ENCODE assay signal across 8 cellular contexts in the genomic region with DNA sequence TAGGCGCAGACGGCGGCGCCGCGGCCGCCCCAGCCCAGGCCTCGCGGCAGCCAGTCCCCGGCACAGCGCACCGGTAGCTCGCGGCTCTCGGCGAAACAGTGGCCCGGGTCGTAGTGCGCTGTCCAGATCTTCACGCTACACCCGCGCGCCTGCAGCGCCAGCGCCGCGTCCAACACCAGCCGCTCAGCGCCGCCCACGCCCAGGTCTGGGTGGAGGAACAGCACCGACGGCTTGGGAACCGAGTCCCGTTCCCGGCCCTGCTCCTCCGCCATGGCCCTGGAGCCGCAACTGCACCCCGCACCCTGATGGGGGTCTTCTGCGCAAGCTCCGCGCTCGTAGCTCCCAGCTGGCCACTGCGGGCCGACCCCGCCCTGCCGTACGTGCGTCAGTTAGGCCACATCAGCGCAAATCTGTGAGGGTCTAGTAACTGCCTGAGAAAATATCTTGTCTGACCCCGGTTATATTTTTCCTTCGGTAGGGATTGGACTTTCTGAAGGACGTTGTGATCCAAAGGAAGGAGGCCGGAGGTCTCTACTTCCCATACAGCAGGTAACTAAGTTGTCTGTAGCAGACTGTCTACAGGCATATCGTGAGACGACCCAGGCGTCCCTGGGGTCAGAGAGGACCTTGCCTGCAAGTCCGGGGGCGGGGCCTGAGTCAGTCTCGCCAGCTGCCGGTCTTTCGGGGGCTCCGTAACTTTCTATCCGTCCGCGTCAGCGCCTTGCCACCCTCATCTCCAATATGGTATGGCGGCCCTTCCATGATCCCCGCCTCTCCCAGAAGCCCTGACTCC. TPM values are rescaled to one million over a fixed set of nuclear protein-coding genes. Genes with fewer than 3 reads are reported as not detected.
DNase-seq lines count a peak whose midpoint lies in the region; ATAC-seq and TF ChIP-seq lines count a peak whose summit lies in the region.

A gene with protein sequence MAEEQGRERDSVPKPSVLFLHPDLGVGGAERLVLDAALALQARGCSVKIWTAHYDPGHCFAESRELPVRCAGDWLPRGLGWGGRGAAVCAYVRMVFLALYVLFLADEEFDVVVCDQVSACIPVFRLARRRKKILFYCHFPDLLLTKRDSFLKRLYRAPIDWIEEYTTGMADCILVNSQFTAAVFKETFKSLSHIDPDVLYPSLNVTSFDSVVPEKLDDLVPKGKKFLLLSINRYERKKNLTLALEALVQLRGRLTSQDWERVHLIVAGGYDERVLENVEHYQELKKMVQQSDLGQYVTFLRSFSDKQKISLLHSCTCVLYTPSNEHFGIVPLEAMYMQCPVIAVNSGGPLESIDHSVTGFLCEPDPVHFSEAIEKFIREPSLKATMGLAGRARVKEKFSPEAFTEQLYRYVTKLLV (minus strand): TSS at position 320 of the 793 bp plus-strand sequence. CDS start 48 bp downstream, at position 272.
A gene (plus strand): TSS at position 660 of the 793 bp plus-strand sequence. CDS start 82 bp downstream, at position 742.

- H3K27ac ChIP-seq in angular gyrus (ENCODE audit: low read depth, low read length) (peak within 1 kb of the TSS; percentile 100), prostate gland (peak within 1 kb of the TSS; percentile 87 to 91), urinary bladder (ENCODE audit: low read depth) (peak within 1 kb of the TSS; percentile 91)

- peak within 1 kb of the TSS; percentile 98 for H3K4me3 Mint-ChIP-seq in T-helper 17 cell

- H3K9me3 ChIP-seq in T-helper 17 cell (ENCODE audit: control insufficient read depth, low read length, poor library complexity, severe bottlenecking): no peaks in the 10 kb centered on the region
- H3K9me3 ChIP-seq in prostate gland: no peaks in the 10 kb centered on the region

- no peaks in the 10 kb centered on the region for H3K27me3 ChIP-seq in prostate gland (replicated peaks; ENCODE audit: insufficient read depth)

- DNase-seq in NCI-H1694 treated with DMSO at 0.1 percent for 48 hours (lab: John Stamatoyannopoulos, UW): peak; percentile 85
- DNase-seq in T-helper 17 cell: peak; percentile 85 to 89 (median 87)
- DNase-seq in left ventricle myocardium superior: peak; percentile 97
- peak; percentile 89 for DNase-seq in prostate gland (ENCODE audit: low spot score)

- H3K4me1 ChIP-seq in prostate gland (replicated peaks): peaks cover 2% of the 10 kb centered on the region
- H3K4me1 ChIP-seq in urinary bladder (ENCODE audit: insufficient read depth): no peaks in the 10 kb centered on the region

- TF ChIP-seq CTCF in prostate gland (IDR thresholded peaks at IDR 0.05): peak in 2 of 4 experiments; percentile 19 to 21

- WGBS in prostate gland: under 1% methylated on average over 67 of the region's 69 CpGs
- under 1% methylated on average over 69 of the region's 69 CpGs for WGBS in urinary bladder

- intact Hi-C loops in left ventricle myocardium superior (cut with micrococcal nuclease): no loop called here
- intact Hi-C loops in prostate gland (cut with DNase I): loop anchor here (5.0 kb wide), 2 partner anchors 35 to 595 kb away; no protein-coding TSS in a partner anchor

- H3K4me3 ChIP-seq in prostate gland (peak within 1 kb of the TSS; percentile 91 to 93), urinary bladder (ENCODE audit: low read depth, low read length) (peak within 1 kb of the TSS; percentile 94)

- H3K27me3 Mint-ChIP-seq in T-helper 17 cell: no peaks in the 10 kb centered on the region

- no peaks in the 10 kb centered on the region for H3K36me3 ChIP-seq in prostate gland
- H3K36me3 ChIP-seq in urinary bladder (ENCODE audit: insufficient read depth): no peaks in the 10 kb centered on the region

- H3K36me3 Mint-ChIP-seq in T-helper 17 cell (ENCODE audit: low read depth): peaks cover 16% of the 10 kb centered on the region

- ATAC-seq in HG02885 (IDR thresholded peaks at IDR 0.05; ENCODE audit: poor library complexity, unreplicated experiment): peak; percentile 92
- ATAC-seq in T-helper 17 cell: peak; percentile 92
- peak; percentile 99 for ATAC-seq in left ventricle myocardium superior

- H3K4me1 Mint-ChIP-seq in T-helper 17 cell: peaks cover 57% of the 10 kb centered on the region

- TF ChIP-seq POLR2A in GM15510 (IDR thresholded peaks at IDR 0.05; ENCODE audit: borderline replicate concordance, extremely low read depth, insufficient read length): peak; percentile 93
- peak; percentile 82 for TF ChIP-seq POLR2A in prostate gland (IDR thresholded peaks at IDR 0.05)

- H3K27ac Mint-ChIP-seq in T-helper 17 cell: peak within 1 kb of the TSS; percentile 99

RNA-seq across cellular contexts. Expression of the first gene that starts in this region (rescaled TPM):
- total RNA-seq in T-helper 17 cell (10 to 100 TPM; 17.9 to 19.5 TPM), left ventricle myocardium superior (15.0 TPM), prostate gland (10 to 100 TPM; 47.0 to 64.4 TPM), urinary bladder (36.5 TPM)
- 27.3 TPM for polyA plus RNA-seq in urinary bladder

RNA-seq across cellular contexts. Expression of the second gene that starts in this region (rescaled TPM):
- total RNA-seq in T-helper 17 cell: 10 to 100 TPM; 84.9 to 95.0 TPM
- 46.7 TPM for total RNA-seq in left ventricle myocardium superior
- total RNA-seq in prostate gland: 100 to 1,000 TPM in 1 of 2 donors, 10 to 100 TPM in 1; 67.7 to 126 TPM
- 65.0 TPM for total RNA-seq in urinary bladder
- 176 TPM for polyA plus RNA-seq in urinary bladder

Comparison
In these comparisons a context has a peak if more than half of its experiments do, and no peak if none do; other contexts are left out.
1. Peak in every context shown above with its lines: DNase-seq, ATAC-seq, H3K4me3 ChIP-seq and H3K27ac ChIP-seq.